Comparison of ENCODE assay signal across 1 cellular context in genomic region chr11:19919050-19919561, GRCh38.
TF ChIP-seq lines count a peak whose summit lies in the region.

No MANE protein-coding gene starts in this region.

TF ChIP-seq in SK-N-SH treated with all-trans-retinoic acid at 6 μM for 48 hours, 23 proteins besides CTCF, POLR2A, EP300 and RAD21 (continued from another document):
- TF ChIP-seq GLIS3 (CRISPR knock-in tag; IDR thresholded peaks at IDR 0.05) (no peak), ZNF70 (CRISPR knock-in tag; IDR thresholded peaks at IDR 0.05) (no peak), ZFP3 (CRISPR knock-in tag; IDR thresholded peaks at IDR 0.05) (peak; percentile 57; the same call in 1 of the 2 replicates), ZC3H10 (CRISPR knock-in tag; IDR thresholded peaks at IDR 0.05) (peak; percentile 78)
